Comparison of ENCODE assay signal across 19 cellular contexts in the genomic region with DNA sequence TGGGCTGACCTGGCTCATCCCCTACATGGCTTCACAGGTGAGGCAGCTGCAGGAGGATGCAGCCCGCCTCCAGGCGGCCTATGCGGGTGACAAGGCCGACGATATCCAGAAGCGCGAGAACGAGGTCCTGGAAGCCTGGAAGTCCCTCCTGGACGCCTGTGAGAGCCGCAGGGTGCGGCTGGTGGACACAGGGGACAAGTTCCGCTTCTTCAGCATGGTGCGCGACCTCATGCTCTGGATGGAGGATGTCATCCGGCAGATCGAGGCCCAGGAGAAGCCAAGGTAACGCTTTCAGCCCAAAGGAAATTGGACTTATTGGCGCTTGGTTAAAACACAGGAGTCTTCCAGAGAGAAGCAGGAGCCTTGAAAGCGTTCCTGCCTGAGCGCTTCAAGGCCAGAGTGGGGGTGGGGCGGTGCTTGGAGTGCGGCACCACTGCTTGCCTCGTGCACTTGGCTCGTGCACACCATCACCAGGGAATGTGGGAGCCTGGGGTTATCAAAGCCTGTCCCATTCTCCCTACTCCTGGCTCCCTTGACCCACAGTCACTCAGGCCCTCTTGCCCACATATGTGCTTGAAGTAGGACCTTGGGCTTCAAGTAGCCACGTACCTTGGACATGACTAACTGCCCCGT.
DNase-seq lines count a peak whose midpoint lies in the region; ATAC-seq, FAIRE-seq and TF ChIP-seq lines count a peak whose summit lies in the region.
"Had no signal": no experiment of that assay in that cellular context is flagged by ENCODE, and none has a peak within 500 bp of the region (broad histone marks: within the 10 kb centered on the region; RNA-seq: fewer than 3 reads in every experiment).

No MANE protein-coding gene starts in this region.

- no peak overlapping the region for H3K4ac ChIP-seq in trophoblast cell (ENCODE audit: low read depth, low read length)

- peak overlapping the region; percentile 16 for H3K27ac Mint-ChIP-seq in activated T-cell treated with anti-CD3 and anti-CD28 coated beads, Interleukin-2, amount 50 U/mL, for 72 hours
- no peak overlapping the region for H3K27ac Mint-ChIP-seq in endothelial cell (ENCODE audit: unreplicated experiment)
- H3K27ac Mint-ChIP-seq: CD8-positive, alpha-beta T cell had no signal

- H3K36me3 ChIP-seq in trophoblast cell (ENCODE audit: control insufficient read depth in 1 of 2, insufficient read depth in 2 of 2, low read length in 2 of 2), result peaks cover 29 to 51% of the 10 kb centered on the region in 2 experiments

- H3K4me3 ChIP-seq in trophoblast cell (ENCODE audit: low read depth, low read length), result no peak overlapping the region
- H3K4me3 ChIP-seq: BLaER1 had no signal

- no CpG with 5 or more reads among the region's 26 CpGs for WGBS in trophoblast cell (ENCODE audit: extremely low coverage, insufficient coverage, insufficient read length)

- ATAC-seq in activated T-cell treated with anti-CD3 and anti-CD28 coated beads, Interleukin-2, amount 50 U/mL, for 72 hours (replicated peaks in 1 of 2), result no peak
- ATAC-seq: CD8-positive, alpha-beta T cell had no signal

- H3K36me3 Mint-ChIP-seq in activated T-cell treated with anti-CD3 and anti-CD28 coated beads, Interleukin-2, amount 50 U/mL, for 72 hours (ENCODE audit: insufficient read depth in 2 of 2), result peaks cover 18 to 34% of the 10 kb centered on the region in 2 donors
- peaks cover 93% of the 10 kb centered on the region for H3K36me3 Mint-ChIP-seq in endothelial cell (ENCODE audit: low read depth, unreplicated experiment)

- H3K9ac ChIP-seq in trophoblast cell (ENCODE audit: low read length), result no peak overlapping the region
- H3K9ac ChIP-seq: BLaER1 had no signal

- H3K18ac ChIP-seq in trophoblast cell (ENCODE audit: low read length), result peak overlapping the region; percentile 22

- H3K27me3 Mint-ChIP-seq in activated T-cell treated with anti-CD3 and anti-CD28 coated beads, Interleukin-2, amount 50 U/mL, for 72 hours (ENCODE audit: low read depth), result no peaks in the 10 kb centered on the region
- peaks cover 53% of the 10 kb centered on the region for H3K27me3 Mint-ChIP-seq in endothelial cell (ENCODE audit: unreplicated experiment)

- H4K8ac ChIP-seq in trophoblast cell (ENCODE audit: low read depth, low read length), result no peak overlapping the region

- H3K27ac ChIP-seq in trophoblast cell (ENCODE audit: low read depth, low read length), result no peak overlapping the region
- H3K27ac ChIP-seq: 22Rv1, BLaER1 had no signal

- H2AK5ac ChIP-seq in trophoblast cell (ENCODE audit: low read length), result no peak overlapping the region

- no peak overlapping the region for H3K4me2 ChIP-seq in trophoblast cell (ENCODE audit: low read length)
- H3K4me2 ChIP-seq: BLaER1 had no signal

- H2AFZ ChIP-seq in trophoblast cell (ENCODE audit: insufficient read depth, low read length, poor library complexity), result no peak overlapping the region

- H2BK12ac ChIP-seq in trophoblast cell (ENCODE audit: low read length), result no peak overlapping the region

- no peak overlapping the region for H2BK5ac ChIP-seq in trophoblast cell (ENCODE audit: low read depth, low read length, poor library complexity)

- no peak overlapping the region for H3K4me3 Mint-ChIP-seq in activated T-cell treated with anti-CD3 and anti-CD28 coated beads, Interleukin-2, amount 50 U/mL, for 72 hours
- H3K4me3 Mint-ChIP-seq in endothelial cell (ENCODE audit: unreplicated experiment), result peak overlapping the region; percentile 73
- H3K4me3 Mint-ChIP-seq: CD8-positive, alpha-beta T cell had no signal

- H3K4me1 Mint-ChIP-seq in activated T-cell treated with anti-CD3 and anti-CD28 coated beads, Interleukin-2, amount 50 U/mL, for 72 hours (ENCODE audit: low read depth), result peaks cover 24% of the 10 kb centered on the region
- peaks cover 32% of the 10 kb centered on the region for H3K4me1 Mint-ChIP-seq in endothelial cell (ENCODE audit: unreplicated experiment)

- H2BK120ac ChIP-seq in trophoblast cell (ENCODE audit: insufficient read depth, low read length, poor library complexity), result no peak overlapping the region

- H3K79me1 ChIP-seq in trophoblast cell (ENCODE audit: low read length), result peaks cover 4% of the 10 kb centered on the region

- no peak overlapping the region for H3K23ac ChIP-seq in trophoblast cell (ENCODE audit: low read length)

- H3K27me3 ChIP-seq in trophoblast cell (ENCODE audit: insufficient read depth, low read length), result no peaks in the 10 kb centered on the region
- H3K27me3 ChIP-seq: BLaER1 had no signal

- FAIRE-seq in urothelium cell line (lab: Jason Lieb, UNC), result peak; percentile 48

- no peak overlapping the region for H4K91ac ChIP-seq in trophoblast cell (ENCODE audit: low read depth, low read length)

- peaks cover 6 to 12% of the 10 kb centered on the region in 2 experiments for H3K4me1 ChIP-seq in trophoblast cell (ENCODE audit: control insufficient read depth in 1 of 2, insufficient read depth in 2 of 2, low read length in 2 of 2)
- H3K4me1 ChIP-seq: BLaER1 had no signal

- H3K9me3 Mint-ChIP-seq in activated T-cell treated with anti-CD3 and anti-CD28 coated beads, Interleukin-2, amount 50 U/mL, for 72 hours, result no peaks in the 10 kb centered on the region
- H3K9me3 Mint-ChIP-seq in endothelial cell (ENCODE audit: unreplicated experiment), result no peaks in the 10 kb centered on the region
- H3K9me3 Mint-ChIP-seq: CD8-positive, alpha-beta T cell had no signal

- no peaks in the 10 kb centered on the region for H3K9me3 ChIP-seq in trophoblast cell (ENCODE audit: insufficient read depth, low read depth, low read length)
- H3K9me3 ChIP-seq: BLaER1 had no signal

- no peak overlapping the region for H3K14ac ChIP-seq in trophoblast cell (ENCODE audit: low read length)

- no peak overlapping the region for H4K12ac ChIP-seq in trophoblast cell (ENCODE audit: low read depth, low read length)

- H3K79me2 ChIP-seq in trophoblast cell (ENCODE audit: control insufficient read depth, insufficient read depth, low read length, poor library complexity), result no peaks in the 10 kb centered on the region

- no peak for TF ChIP-seq CTCF in endothelial cell (IDR thresholded peaks at IDR 0.05; ENCODE audit: unreplicated experiment)

- no peak for DNase-seq in activated T-cell treated with anti-CD3 and anti-CD28 coated beads, Interleukin-2, amount 50 U/mL, for 72 hours
- no peak for DNase-seq in activated T-cell treated with anti-CD3 and anti-CD28 coated beads, Interleukin-2, amount 50 U/mL, for 48 hours
- no peak for DNase-seq in endothelial cell (ENCODE audit: low spot score)
- DNase-seq in trophoblast cell, result no peak
- no peak for DNase-seq in urothelium cell line (ENCODE audit: low spot score)
- no peak for DNase-seq in stimulated activated CD4-positive, alpha-beta T cell treated with anti-CD3 and anti-CD28 coated beads, Interleukin-4, amount 100 ng/mL, for 1 hour
- DNase-seq in GM19238 (ENCODE audit: insufficient read length, low spot score), result no peak
- DNase-seq in activated naive CD4-positive, alpha-beta T cell treated with Interleukin-2 at 50 U/mL for 16 hours, result no peak
- DNase-seq: ACHN; CD8-positive, alpha-beta T cell; Kasumi-1; NCI-H1417; NCI-H1694 treated with DMSO at 0.1 percent for 48 hours; NCI-H2081 treated with DMSO at 0.1 percent for 48 hours; NCI-H446 treated with DMSO at 0.1 percent for 48 hours; NCI-H526 treated with DMSO at 0.1 percent for 48 hours; SHP77 had no signal
